Comparison of ENCODE assay signal across 27 cellular contexts in the genomic region with DNA sequence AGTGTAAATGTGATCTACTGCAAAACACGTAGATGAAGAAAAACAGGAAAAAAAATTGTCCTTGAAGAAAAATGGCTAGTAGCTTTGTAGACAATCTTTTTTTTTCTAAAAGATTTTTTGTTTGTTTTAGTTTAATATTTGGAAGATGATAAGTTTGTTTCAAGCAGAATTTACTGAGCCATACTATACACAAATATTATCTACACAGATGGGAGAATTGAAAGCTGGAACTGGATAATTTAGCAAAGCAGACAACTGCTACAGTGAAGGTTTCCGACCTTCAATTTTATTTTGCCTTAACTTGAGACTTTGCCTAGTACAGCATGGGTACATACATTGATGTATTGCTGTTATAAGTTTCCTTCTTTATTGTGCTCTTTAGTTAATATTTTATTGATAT.
"Had no signal": no experiment of that assay in that cellular context is flagged by ENCODE, and none has a peak within 500 bp of the region (broad histone marks: within the 10 kb centered on the region; RNA-seq: fewer than 3 reads in every experiment).

No MANE protein-coding gene starts in this region.

- H3K4me3 ChIP-seq: stomach, suprapubic skin, testis, thoracic aorta, thyroid gland, tibial artery, tibial nerve, transverse colon, upper lobe of left lung, upper lobe of right lung, uterus, vagina had no signal

- DNase-seq: stimulated activated CD4-positive, alpha-beta T cell treated with anti-CD3 and anti-CD28 coated beads, Interleukin-2, amount 100 ng/mL, for 48 hours; stimulated activated CD4-positive, alpha-beta T cell treated with anti-CD3 and anti-CD28 coated beads, Interleukin-4, amount 100 ng/mL, for 1 hour; stimulated activated CD4-positive, alpha-beta T cell treated with anti-CD3 and anti-CD28 coated beads, Interleukin-4, amount 100 ng/mL, for 24 hours; stimulated activated CD4-positive, alpha-beta T cell treated with anti-CD3 and anti-CD28 coated beads, Interleukin-4, amount 100 ng/mL, for 4 hours; stimulated activated CD8-positive, alpha-beta memory T cell treated with anti-CD3 and anti-CD28 coated beads, Interleukin-4, amount 100 ng/mL, for 48 hours; stimulated activated naive B cell treated with anti-CD40 and anti-IgM and Interleukin-4, amounts not matched to agents 10 μg/mL and 1 μg/mL and 100 μg/mL, for 72 hours; stimulated activated naive CD4-positive, alpha-beta T cell; stimulated activated naive CD4-positive, alpha-beta T cell treated with Interleukin-2 at 50 U/mL for 16 hours; stimulated activated naive CD8-positive, alpha-beta T cell treated with anti-CD3 and anti-CD28 coated beads, Interleukin-15, amount 100 ng/mL, for 72 hours; stimulated activated naive CD8-positive, alpha-beta T cell treated with anti-CD3 and anti-CD28 coated beads, Interleukin-15, Interleukin-2, amounts not matched to agents 100 U/mL and 50 U/mL, for 24 hours; stomach; substantia nigra; testis; thyroid gland; tibial artery; transverse colon; trophoblast cell; upper lobe of left lung; upper lobe of right lung; uterus had no signal

- H3K4me1 ChIP-seq: suprapubic skin, testis, thyroid gland, tibial artery, tibial nerve, transverse colon, upper lobe of left lung, upper lobe of right lung, uterus, vagina had no signal

- H3K27ac ChIP-seq: stomach, suprapubic skin, testis, thoracic aorta, thyroid gland, tibial artery, tibial nerve, transverse colon, upper lobe of left lung, upper lobe of right lung, uterus, vagina had no signal

- H3K27me3 ChIP-seq: stomach, suprapubic skin, testis, thyroid gland, tibial artery, tibial nerve, transverse colon, upper lobe of left lung, upper lobe of right lung, uterus, vagina had no signal

- ATAC-seq: stimulated activated effector memory CD8-positive, alpha-beta T cell treated with anti-CD3 and anti-CD28 coated beads, Interleukin-12 subunit alpha, Interleukin-12 subunit beta, amount 100 ng/mL, for 72 hours; stimulated activated memory B cell treated with anti-CD40 and anti-IgM and Interleukin-4, amounts not matched to agents 10 μg/mL and 1 μg/mL and 100 μg/mL, for 72 hours; stimulated activated naive B cell treated with anti-CD40 and anti-IgM and Interleukin-4, amounts not matched to agents 10 μg/mL and 1 μg/mL and 100 μg/mL, for 72 hours; stimulated activated naive CD8-positive, alpha-beta T cell treated with anti-CD3 and anti-CD28 coated beads, Interleukin-15, amount 100 ng/mL, for 72 hours; stimulated activated naive CD8-positive, alpha-beta T cell treated with anti-CD3 and anti-CD28 coated beads, Interleukin-15, Interleukin-2, amounts not matched to agents 100 U/mL and 50 U/mL, for 24 hours; upper lobe of right lung had no signal

- FAIRE-seq: urothelium cell line had no signal

- H3K36me3 ChIP-seq: stomach, suprapubic skin, thoracic aorta, thyroid gland, tibial artery, tibial nerve, transverse colon, upper lobe of left lung, upper lobe of right lung, uterus, vagina had no signal

- H3K9me3 ChIP-seq: suprapubic skin, testis, thoracic aorta, thyroid gland, tibial artery, transverse colon, upper lobe of left lung, upper lobe of right lung, uterus, vagina had no signal
